Comparison of ENCODE assay signal across 1 cellular context in the genomic region with DNA sequence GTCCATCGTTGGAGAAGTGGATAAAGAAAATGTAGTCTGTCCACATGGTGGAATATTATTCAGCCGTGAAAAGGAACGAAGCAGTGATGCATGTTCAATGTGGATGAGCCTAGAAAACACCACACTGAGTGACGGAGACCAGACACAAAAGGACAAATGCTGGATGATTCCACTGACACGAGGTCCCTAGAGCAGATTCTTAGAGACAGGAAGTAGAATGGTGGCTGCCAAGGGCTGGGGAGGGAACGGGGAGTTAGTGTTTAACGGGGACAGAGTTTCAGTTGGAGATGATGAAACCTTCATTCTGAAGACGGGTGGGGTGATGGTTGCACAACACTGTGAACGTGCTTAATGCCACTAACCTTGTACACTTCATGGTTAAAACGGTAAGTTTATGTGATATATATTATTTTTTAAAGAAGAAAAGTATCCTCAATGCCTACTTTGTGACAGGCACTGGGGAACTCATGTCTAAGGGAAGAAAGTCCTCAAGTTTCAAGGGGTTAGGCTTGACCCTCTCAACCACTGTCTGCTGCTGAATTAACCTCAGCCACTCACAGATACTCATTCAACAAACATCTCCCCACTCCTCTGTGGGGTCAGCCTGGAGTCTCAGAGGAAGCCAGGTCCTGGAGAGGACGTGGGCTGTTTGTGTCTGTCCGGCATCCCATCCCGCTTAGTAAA.
TF ChIP-seq lines count a peak whose summit lies in the region.

No MANE protein-coding gene starts in this region.

TF ChIP-seq in GM12878, 131 proteins besides CTCF, POLR2A, EP300 and RAD21:
- TF ChIP-seq MEF2A (IDR thresholded peaks at IDR 0.05; ENCODE audit: insufficient read depth, low read depth, low read length) (no peak), HCFC1 (IDR thresholded peaks at IDR 0.05; ENCODE audit: low read length) (no peak), CREM (IDR thresholded peaks at IDR 0.05; ENCODE audit: low read depth) (no peak), SP1 (IDR thresholded peaks at IDR 0.05; ENCODE audit: low read depth, low read length) (no peak), EED (IDR thresholded peaks at IDR 0.05; ENCODE audit: low read depth) (no peak), KLF5 (IDR thresholded peaks at IDR 0.05; ENCODE audit: partially characterized antibody) (no peak), ZSCAN29 (IDR thresholded peaks at IDR 0.05) (no peak), RBBP5 (conservative IDR thresholded peaks at IDR 0.05) (no peak), SPI1 (IDR thresholded peaks at IDR 0.05; ENCODE audit: borderline replicate concordance, insufficient read depth, low read depth, low read length) (no peak), YBX1 (IDR thresholded peaks at IDR 0.05) (no peak), MTA3 (IDR thresholded peaks at IDR 0.05; ENCODE audit: borderline replicate concordance, low read length) (no peak), RELA (IDR thresholded peaks at IDR 0.05; ENCODE audit: borderline replicate concordance, partially characterized antibody) (no peak), CBX5 (IDR thresholded peaks at IDR 0.05; ENCODE audit: low read depth) (no peak), FOS (IDR thresholded peaks at IDR 0.05; ENCODE audit: borderline replicate concordance, extremely low read depth, insufficient read length) (no peak)
- TF ChIP-seq, protein P1, sequence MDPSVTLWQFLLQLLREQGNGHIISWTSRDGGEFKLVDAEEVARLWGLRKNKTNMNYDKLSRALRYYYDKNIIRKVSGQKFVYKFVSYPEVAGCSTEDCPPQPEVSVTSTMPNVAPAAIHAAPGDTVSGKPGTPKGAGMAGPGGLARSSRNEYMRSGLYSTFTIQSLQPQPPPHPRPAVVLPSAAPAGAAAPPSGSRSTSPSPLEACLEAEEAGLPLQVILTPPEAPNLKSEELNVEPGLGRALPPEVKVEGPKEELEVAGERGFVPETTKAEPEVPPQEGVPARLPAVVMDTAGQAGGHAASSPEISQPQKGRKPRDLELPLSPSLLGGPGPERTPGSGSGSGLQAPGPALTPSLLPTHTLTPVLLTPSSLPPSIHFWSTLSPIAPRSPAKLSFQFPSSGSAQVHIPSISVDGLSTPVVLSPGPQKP (IDR thresholded peaks at IDR 0.05; ENCODE audit: low read depth, low read length), result no peak
- TF ChIP-seq, protein P2, sequence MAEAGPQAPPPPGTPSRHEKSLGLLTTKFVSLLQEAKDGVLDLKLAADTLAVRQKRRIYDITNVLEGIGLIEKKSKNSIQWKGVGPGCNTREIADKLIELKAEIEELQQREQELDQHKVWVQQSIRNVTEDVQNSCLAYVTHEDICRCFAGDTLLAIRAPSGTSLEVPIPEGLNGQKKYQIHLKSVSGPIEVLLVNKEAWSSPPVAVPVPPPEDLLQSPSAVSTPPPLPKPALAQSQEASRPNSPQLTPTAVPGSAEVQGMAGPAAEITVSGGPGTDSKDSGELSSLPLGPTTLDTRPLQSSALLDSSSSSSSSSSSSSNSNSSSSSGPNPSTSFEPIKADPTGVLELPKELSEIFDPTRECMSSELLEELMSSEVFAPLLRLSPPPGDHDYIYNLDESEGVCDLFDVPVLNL (IDR thresholded peaks at IDR 0.05; ENCODE audit: low read depth, low read length), result no peak
